Comparison of ENCODE assay signal across 22 cellular contexts in genomic region chr16:87264634-87265033, GRCh38. TPM values are rescaled to one million over a fixed set of nuclear protein-coding genes. Genes with fewer than 3 reads are reported as not detected.
DNase-seq lines count a peak whose midpoint lies in the region; ATAC-seq, FAIRE-seq and TF ChIP-seq lines count a peak whose summit lies in the region.
"Had no signal": no experiment of that assay in that cellular context is flagged by ENCODE, and none has a peak within 500 bp of the region (broad histone marks: within the 10 kb centered on the region; RNA-seq: fewer than 3 reads in every experiment).

No MANE protein-coding gene starts in this region.

- H3K27ac Mint-ChIP-seq in nephron progenitor cell, result peak overlapping the region; percentile 4
- H3K27ac Mint-ChIP-seq: CD4-positive, alpha-beta memory T cell had no signal

- H3K4me1 ChIP-seq in A549 (peaks cover 16% of the 10 kb centered on the region; the same call in 2 of the 3 replicates), adrenal gland (replicated peaks in 1 of 2) (no peaks in the 10 kb centered on the region), right atrium auricular region (no peaks in the 10 kb centered on the region)
- H3K4me1 ChIP-seq: HAP-1, Peyer's patch had no signal

- FAIRE-seq in A549 (lab: Jason Lieb, UNC), result no peak
- FAIRE-seq: D721Med had no signal

- peaks cover 9% of the 10 kb centered on the region for H3K27me3 Mint-ChIP-seq in nephron progenitor cell (ENCODE audit: low read depth, poor library complexity)
- H3K27me3 Mint-ChIP-seq: CD4-positive, alpha-beta memory T cell had no signal

- peaks cover 21% of the 10 kb centered on the region for H3K9me3 Mint-ChIP-seq in nephron progenitor cell

- TF ChIP-seq CTCF in A549 (IDR thresholded peaks at IDR 0.05), result no peak
- TF ChIP-seq CTCF in VCaP (conservative IDR thresholded peaks at IDR 0.05), result no peak
- TF ChIP-seq CTCF in nephron progenitor cell (IDR thresholded peaks at IDR 0.05), result no peak
- no peak for TF ChIP-seq CTCF in GM13977 (IDR thresholded peaks at IDR 0.05; ENCODE audit: extremely low read depth, insufficient read depth, missing control alignments)
- no peak for TF ChIP-seq CTCF in adrenal gland (IDR thresholded peaks at IDR 0.05)
- no peak for TF ChIP-seq CTCF in right atrium auricular region (IDR thresholded peaks at IDR 0.05)

- in situ Hi-C loops in GM13977 (cut with MboI; ENCODE audit: low pct_unique_long_range_greater_than_20kb, low sequenced_read_pairs, unreplicated experiment), result no loop called here

- ATAC-seq in A549, result no peak
- ATAC-seq: SK-N-SH treated with all-trans-retinoic acid at 6 μM for 48 hours had no signal

- no peaks in the 10 kb centered on the region for H3K36me3 ChIP-seq in adrenal gland (replicated peaks in 1 of 2)
- no peaks in the 10 kb centered on the region for H3K36me3 ChIP-seq in right atrium auricular region
- H3K36me3 ChIP-seq: HAP-1, Peyer's patch had no signal

- intact Hi-C loops in adrenal gland (cut with DNase I), result no loop called here

- 35% methylated on average over 2 of the region's 2 CpGs for WGBS in A549 (ENCODE audit: missing lambda C conversion rate)
- WGBS in adrenal gland, 4 donors, result 69 to 81% (median 71%) methylated on average over 2 of the region's 2 CpGs

- H3K4me3 ChIP-seq in A549 (no peak overlapping the region), adrenal gland (no peak overlapping the region), right atrium auricular region (no peak overlapping the region)
- H3K4me3 ChIP-seq: HAP-1, Peyer's patch had no signal

- TF ChIP-seq POLR2A in A549 (IDR thresholded peaks at IDR 0.05; ENCODE audit: low read length), result no peak
- TF ChIP-seq POLR2A in adrenal gland (IDR thresholded peaks at IDR 0.05), result no peak

- H3K9me3 ChIP-seq in A549, result no peaks in the 10 kb centered on the region; the same call in 2 of the 3 replicates
- no peaks in the 10 kb centered on the region for H3K9me3 ChIP-seq in adrenal gland (replicated peaks in 1 of 3)
- no peaks in the 10 kb centered on the region for H3K9me3 ChIP-seq in right atrium auricular region
- H3K9me3 ChIP-seq: HAP-1, Peyer's patch had no signal

- DNase-seq in A549 (ENCODE audit: low read depth in 1 of 2, low spot score in 1 of 2) (no peak), ELF-1 (ENCODE audit: low read depth, low spot score) (peak; percentile 30), nephron progenitor cell (no peak), GM19238 (ENCODE audit: insufficient read length, low spot score) (no peak), GM13977 (ENCODE audit: low spot score) (no peak), adrenal gland (no peak), right atrium auricular region (ENCODE audit: low spot score) (no peak)
- DNase-seq: AML-193; CD4-positive, alpha-beta memory T cell; DND-41; GF-D8; NCI-H1417; NCI-H2081; NCI-H345; NCI-H69; Peyer's patch; Right ventricle myocardium superior had no signal

- peak overlapping the region; percentile 15; the same call in 1 of the 3 replicates for H3K4me2 ChIP-seq in A549

- H3K27ac ChIP-seq in A549 (no peak overlapping the region), VCaP (peak overlapping the region; percentile 40), adrenal gland (no peak overlapping the region), right atrium auricular region (no peak overlapping the region)
- H3K27ac ChIP-seq: Peyer's patch had no signal

- peaks cover 12% of the 10 kb centered on the region for H3K36me3 Mint-ChIP-seq in nephron progenitor cell (ENCODE audit: low read depth)
- H3K36me3 Mint-ChIP-seq: IgD-negative memory B cell had no signal

- H3K4me3 Mint-ChIP-seq in nephron progenitor cell, result no peak overlapping the region
- H3K4me3 Mint-ChIP-seq: CD4-positive, alpha-beta memory T cell had no signal

- H3K27me3 ChIP-seq in adrenal gland, result no peaks in the 10 kb centered on the region
- H3K27me3 ChIP-seq in right atrium auricular region, result no peaks in the 10 kb centered on the region
- H3K27me3 ChIP-seq: Peyer's patch had no signal

- CTCF ChIA-PET in A549 (lab: Yijun Ruan, JAX), result interaction anchor here (0.9 to 5.9 kb wide), 4 partner anchors 14 to 700 kb away, joined by 3 to 46 read pairs (median 4); no protein-coding TSS in a partner anchor

- POLR2A ChIA-PET in A549 (lab: Yijun Ruan, JAX), result no interaction called here

- H3K4me1 Mint-ChIP-seq in nephron progenitor cell, result peaks cover 24% of the 10 kb centered on the region
- H3K4me1 Mint-ChIP-seq: CD4-positive, alpha-beta memory T cell had no signal

- TF ChIP-seq RAD21 in A549 (conservative IDR thresholded peaks at IDR 0.05 in 1 of 2, IDR thresholded peaks at IDR 0.05 in 1 of 2), result no peak

- TF ChIP-seq EP300 in A549 (IDR thresholded peaks at IDR 0.05), result no peak

TF ChIP-seq in A549, 52 proteins besides CTCF, POLR2A, EP300 and RAD21:
- TF ChIP-seq CHD4 (IDR thresholded peaks at IDR 0.05; ENCODE audit: borderline replicate concordance), result no peak
- no peak for TF ChIP-seq ZNF302 (CRISPR knock-in tag; IDR thresholded peaks at IDR 0.05)
- no peak for TF ChIP-seq BHLHE40 (IDR thresholded peaks at IDR 0.05; ENCODE audit: low read depth, low read length)
- TF ChIP-seq JUNB (IDR thresholded peaks at IDR 0.05), result no peak
- no peak for TF ChIP-seq CBX8 (IDR thresholded peaks at IDR 0.05)
- TF ChIP-seq RFX5 (IDR thresholded peaks at IDR 0.05), result no peak

RNA-seq across cellular contexts. Expression of gene C16orf95, which starts 52.6 kb away (rescaled TPM):
- polyA plus RNA-seq in A549 (2011; rRNA removed), result 3.4 and 3.5 TPM in 2 replicates
- 8.1 and 10.3 TPM in 2 replicates for polyA plus RNA-seq in A549 (2012; cell fraction: cytosol; rRNA removed)
- polyA plus RNA-seq in A549 (2012; cell fraction: nucleus; rRNA removed), result 9.7 and 10.6 TPM in 2 replicates
- 4.2 to 6.3 TPM (median 6.1 TPM) in 3 replicates for polyA plus RNA-seq in A549 (2017; fragmentation: RNase III; extraction: RNeasy Plus Mini Kit Qiagen cat#74134 plus additional on column Dnase treatment)
- 1.7 and 4.2 TPM in 2 replicates for polyA minus RNA-seq in A549 (2011; rRNA and poly(A)+ RNA removed)
- total RNA-seq in adrenal gland, result 1 to 10 TPM in 6 of 8 donors, under 1 TPM in 2; 0.67 to 9.9 (median 4.9) TPM
- polyA plus RNA-seq in adrenal gland, result 1 to 10 TPM; 2.5 to 7.8 (median 7.1) TPM
- total RNA-seq in right atrium auricular region, result 1 to 10 TPM in 1 of 2 donors, under 1 TPM in 1; 0.59 to 2.4 TPM
